ENCODE assay signal across 28 cellular contexts in the genomic region with DNA sequence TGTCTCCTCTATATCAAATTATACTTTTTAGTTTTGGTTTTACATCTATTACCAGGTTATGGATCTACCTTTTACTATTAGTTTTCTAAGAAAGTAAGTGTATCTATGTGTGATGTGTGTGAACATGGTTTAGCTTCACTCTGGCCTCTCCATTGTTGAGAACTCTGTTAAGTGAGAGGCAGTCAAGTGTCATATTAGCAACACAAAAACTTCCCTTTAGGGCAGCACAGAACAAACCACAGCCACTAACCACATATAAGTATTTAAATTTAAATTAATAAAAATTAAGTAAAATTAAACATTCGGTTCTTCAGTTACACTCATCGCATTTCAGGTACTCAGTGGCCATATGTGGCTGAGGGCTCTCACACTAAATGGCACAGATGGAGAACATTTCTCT.
"Had no signal": no experiment of that assay in that cellular context is flagged by ENCODE, and none has a peak within 500 bp of the region (broad histone marks: within the 10 kb centered on the region; RNA-seq: fewer than 3 reads in every experiment).

No MANE protein-coding gene starts in this region.

- H3K9me3 ChIP-seq: left lung, lower lobe of right lung, pancreas, prostate gland, stomach, testis, thyroid gland, upper lobe of right lung had no signal

- H3K36me3 Mint-ChIP-seq: immature natural killer cell had no signal

- ATAC-seq: left colon; left lung; lower lobe of right lung; naive thymus-derived CD8-positive, alpha-beta T cell; pancreas; stimulated activated naive B cell treated with anti-CD40 and anti-IgM and Interleukin-4, amounts not matched to agents 10 μg/mL and 1 μg/mL and 100 μg/mL, for 72 hours; stimulated activated naive CD8-positive, alpha-beta T cell treated with anti-CD3 and anti-CD28 coated beads, Interleukin-15, Interleukin-2, amounts not matched to agents 100 U/mL and 50 U/mL, for 24 hours; upper lobe of right lung had no signal

- H3K27ac Mint-ChIP-seq: stimulated activated naive B cell treated with anti-CD40 and anti-IgM and Interleukin-4, amounts not matched to agents 10 μg/mL and 1 μg/mL and 100 μg/mL, for 72 hours had no signal

- DNase-seq: immature natural killer cell; kidney; left colon; left lung; lower lobe of right lung; mammary epithelial cell; mesenchymal stem cell; naive thymus-derived CD8-positive, alpha-beta T cell; nucleus accumbens; pancreas; posterior cingulate gyrus; retina; right cardiac atrium; stimulated activated CD4-positive, alpha-beta T cell treated with anti-CD3 and anti-CD28 coated beads, Interleukin-12 subunit alpha, Interleukin-12 subunit beta, amount 100 ng/mL, for 4 hours; stimulated activated CD4-positive, alpha-beta T cell treated with anti-CD3 and anti-CD28 coated beads, Interleukin-15, amount 100 ng/mL, for 24 hours; stimulated activated CD4-positive, alpha-beta T cell treated with anti-CD3 and anti-CD28 coated beads, Interleukin-2, amount 100 ng/mL, for 24 hours; stimulated activated CD4-positive, alpha-beta T cell treated with anti-CD3 and anti-CD28 coated beads, Interleukin-4, amount 100 ng/mL, for 1 hour; stimulated activated naive B cell treated with anti-CD40 and anti-IgM and Interleukin-4, amounts not matched to agents 10 μg/mL and 1 μg/mL and 100 μg/mL, for 72 hours; stimulated activated naive CD8-positive, alpha-beta T cell treated with anti-CD3 and anti-CD28 coated beads, Interleukin-15, Interleukin-2, amounts not matched to agents 100 U/mL and 50 U/mL, for 24 hours; stomach; testis; thyroid gland; trophoblast cell; upper lobe of right lung had no signal

- H3K36me3 ChIP-seq: lower lobe of right lung, pancreas, prostate gland, stomach, thyroid gland, upper lobe of right lung had no signal

- H3K27me3 ChIP-seq: left lung, pancreas, stomach, testis, thyroid gland, upper lobe of right lung had no signal

- H3K4me3 ChIP-seq: left lung, lower lobe of right lung, pancreas, prostate gland, skin epidermis, stomach, testis, thyroid gland, upper lobe of right lung had no signal

- H3K27me3 Mint-ChIP-seq: naive thymus-derived CD8-positive, alpha-beta T cell; stimulated activated naive B cell treated with anti-CD40 and anti-IgM and Interleukin-4, amounts not matched to agents 10 μg/mL and 1 μg/mL and 100 μg/mL, for 72 hours had no signal

- H3K4me3 Mint-ChIP-seq: immature natural killer cell; naive thymus-derived CD8-positive, alpha-beta T cell; nephron; neural crest cell; stimulated activated naive B cell treated with anti-CD40 and anti-IgM and Interleukin-4, amounts not matched to agents 10 μg/mL and 1 μg/mL and 100 μg/mL, for 72 hours had no signal

- H3K9me3 Mint-ChIP-seq: immature natural killer cell; naive thymus-derived CD8-positive, alpha-beta T cell; nephron; neural crest cell; stimulated activated naive B cell treated with anti-CD40 and anti-IgM and Interleukin-4, amounts not matched to agents 10 μg/mL and 1 μg/mL and 100 μg/mL, for 72 hours had no signal

- H3K27ac ChIP-seq: left lung, lower lobe of right lung, pancreas, prostate gland, skin epidermis, stomach, testis, thyroid gland, upper lobe of right lung had no signal

- H3K4me1 Mint-ChIP-seq: nephron had no signal

- H3K4me1 ChIP-seq: left lung, lower lobe of right lung, pancreas, prostate gland, testis, thyroid gland, upper lobe of right lung had no signal
